Comparison of ENCODE assay signal across 16 cellular contexts in the genomic region with DNA sequence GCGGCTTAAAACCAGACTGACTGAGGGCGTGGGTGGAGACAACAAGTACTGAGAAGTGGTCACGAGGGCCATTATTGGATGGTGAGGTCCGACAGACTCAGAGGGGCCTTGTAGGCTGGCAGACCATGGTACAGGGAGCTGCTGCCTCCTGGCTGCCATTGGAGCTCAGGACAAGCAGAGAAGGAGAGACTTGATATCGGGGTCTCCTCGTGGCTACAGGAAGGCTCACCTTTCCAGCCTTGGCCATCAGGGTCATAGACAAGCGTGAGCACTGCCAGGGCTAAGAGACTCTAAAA.
"Had no signal": no experiment of that assay in that cellular context is flagged by ENCODE, and none has a peak within 500 bp of the region (broad histone marks: within the 10 kb centered on the region; RNA-seq: fewer than 3 reads in every experiment).

No MANE protein-coding gene starts in this region.

- H3K27ac ChIP-seq: adrenal gland, upper lobe of left lung had no signal

- H3K27me3 ChIP-seq: adrenal gland, upper lobe of left lung had no signal

- H3K27me3 Mint-ChIP-seq: activated T-helper 17 cell treated with anti-CD3 and anti-CD28 coated beads, Interleukin-2, amount 50 U/mL, for 72 hours; naive thymus-derived CD8-positive, alpha-beta T cell had no signal

- H3K4me3 ChIP-seq: adrenal gland, mucosa of descending colon, upper lobe of left lung had no signal

- H3K4me3 Mint-ChIP-seq: activated naive CD4-positive, alpha-beta T cell treated with anti-CD3 and anti-CD28 coated beads for 36 hours; activated T-helper 17 cell treated with anti-CD3 and anti-CD28 coated beads, Interleukin-2, amount 50 U/mL, for 72 hours had no signal

- H3K36me3 Mint-ChIP-seq: naive thymus-derived CD8-positive, alpha-beta T cell had no signal

- H3K4me1 Mint-ChIP-seq: activated T-helper 17 cell treated with anti-CD3 and anti-CD28 coated beads, Interleukin-2, amount 50 U/mL, for 72 hours had no signal

- DNase-seq: activated CD4-positive, alpha-beta T cell treated with anti-CD3 and anti-CD28 coated beads for 4 hours; activated naive CD4-positive, alpha-beta T cell treated with anti-CD3 and anti-CD28 coated beads for 36 hours; adrenal gland; cerebellar nuclear complex; dermis blood vessel endothelial cell; left colon; mammary epithelial cell; mucosa of descending colon; naive thymus-derived CD8-positive, alpha-beta T cell; stimulated activated CD4-positive, alpha-beta T cell treated with anti-CD3 and anti-CD28 coated beads, Interleukin-12 subunit alpha, Interleukin-12 subunit beta, amount 100 ng/mL, for 4 hours; stimulated activated naive CD8-positive, alpha-beta T cell treated with anti-CD3 and anti-CD28 coated beads, Interleukin-15, Interleukin-2, amounts not matched to agents 100 U/mL and 50 U/mL, for 24 hours; SW 1271; T-helper 9 cell had no signal

- ATAC-seq: activated T-helper 17 cell treated with anti-CD3 and anti-CD28 coated beads, Interleukin-2, amount 50 U/mL, for 72 hours; esophagus mucosa; left colon; mucosa of descending colon; stimulated activated naive CD8-positive, alpha-beta T cell treated with anti-CD3 and anti-CD28 coated beads, Interleukin-15, Interleukin-2, amounts not matched to agents 100 U/mL and 50 U/mL, for 24 hours had no signal

- H3K9me3 Mint-ChIP-seq: activated naive CD4-positive, alpha-beta T cell treated with anti-CD3 and anti-CD28 coated beads for 36 hours; activated T-helper 17 cell treated with anti-CD3 and anti-CD28 coated beads, Interleukin-2, amount 50 U/mL, for 72 hours; naive thymus-derived CD8-positive, alpha-beta T cell had no signal

- H3K4me1 ChIP-seq: adrenal gland had no signal

- H3K27ac Mint-ChIP-seq: activated naive CD4-positive, alpha-beta T cell treated with anti-CD3 and anti-CD28 coated beads for 36 hours; activated T-helper 17 cell treated with anti-CD3 and anti-CD28 coated beads, Interleukin-2, amount 50 U/mL, for 72 hours had no signal

- H3K9me3 ChIP-seq: adrenal gland, mucosa of descending colon, upper lobe of left lung had no signal
